8 cellular contexts compared by ENCODE assay signal in the genomic region with DNA sequence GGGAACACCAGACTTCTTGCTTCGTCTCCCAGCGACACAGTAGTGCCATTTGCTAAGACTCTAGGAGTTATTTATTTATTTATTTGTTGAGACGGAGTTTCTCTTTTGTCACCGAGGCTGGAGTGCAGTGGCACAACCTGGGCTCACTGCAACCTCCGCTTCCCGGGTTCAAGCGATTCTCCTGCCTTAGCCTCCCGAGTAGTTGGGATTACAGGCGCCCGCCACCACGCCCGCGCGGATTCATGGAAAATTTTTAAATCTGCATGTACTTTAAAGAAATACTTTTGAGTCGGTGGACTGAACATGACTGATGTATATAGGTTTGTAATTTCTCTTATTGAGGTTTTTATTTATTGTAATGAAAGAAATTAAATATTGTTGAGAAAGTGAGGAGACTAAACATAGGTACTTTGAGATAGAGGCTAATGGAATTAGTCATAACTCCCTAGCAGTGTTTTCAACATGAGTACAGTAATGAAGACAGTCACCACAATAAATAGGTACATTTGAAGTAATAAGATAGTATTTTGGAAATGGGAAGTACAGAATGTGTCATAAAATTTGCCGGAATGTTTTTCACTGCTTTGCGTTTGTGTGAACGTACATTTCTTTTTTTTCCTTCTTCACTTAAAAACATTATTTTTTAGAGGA. TPM values are rescaled to one million over a fixed set of nuclear protein-coding genes. Genes with fewer than 3 reads are reported as not detected.
A peak's percentile ranks its signal among the peaks of the same experiment; 100 is the strongest.
DNase-seq lines count a peak whose midpoint lies in the region; ATAC-seq and TF ChIP-seq lines count a peak whose summit lies in the region.

No MANE protein-coding gene starts in this region.

- no peaks in the 10 kb centered on the region for H3K9me3 Mint-ChIP-seq in central memory CD8-positive, alpha-beta T cell

- H3K27me3 Mint-ChIP-seq in central memory CD8-positive, alpha-beta T cell: no peaks in the 10 kb centered on the region

- H3K36me3 ChIP-seq in BE2C (no peaks in the 10 kb centered on the region), HUES64 (ENCODE audit: insufficient read depth, low read length) (0 out of 2 replicates have a peak, but pooled peaks cover 5% of the 10 kb centered on the region), muscle layer of colon (ENCODE audit: insufficient read depth, low read length) (no peaks in the 10 kb centered on the region)

- H3K27me3 ChIP-seq in BE2C (no peaks in the 10 kb centered on the region), HUES64 (ENCODE audit: insufficient read depth, low read length) (peaks cover 18% of the 10 kb centered on the region), muscle layer of colon (ENCODE audit: control insufficient read depth in 1 of 2, insufficient read depth in 2 of 2, low read length in 2 of 2) (no peaks in the 10 kb centered on the region)

- H3K27ac Mint-ChIP-seq in central memory CD8-positive, alpha-beta T cell (ENCODE audit: low read depth): peak overlapping the region; percentile 88

- WGBS in HUES64: 53% methylated on average over 15 of the region's 18 CpGs

- no peak for TF ChIP-seq CTCF in BE2C (IDR thresholded peaks at IDR 0.05; ENCODE audit: low read depth, low read length)

- H3K4me1 ChIP-seq in BE2C (no peaks in the 10 kb centered on the region), HUES64 (ENCODE audit: insufficient read depth, low read length) (peaks cover 5% of the 10 kb centered on the region; the same call in 1 of the 2 replicates), muscle layer of colon (ENCODE audit: insufficient read depth, low read length) (peaks cover 16% of the 10 kb centered on the region)

- H3K9ac ChIP-seq in HUES64 (ENCODE audit: low read depth, low read length) (peak overlapping the region; percentile 94), muscle layer of colon (ENCODE audit: low read length) (peak overlapping the region; percentile 99)

- ATAC-seq in central memory CD8-positive, alpha-beta T cell (replicated peaks; ENCODE audit: extremely low read depth, poor library complexity, severe bottlenecking): no peak
- ATAC-seq in HG02840 (IDR thresholded peaks at IDR 0.05; ENCODE audit: low FRiP score, unreplicated experiment): no peak

- H3K36me3 Mint-ChIP-seq in central memory CD8-positive, alpha-beta T cell (ENCODE audit: insufficient read depth): peaks cover 6% of the 10 kb centered on the region

- H3K9me3 ChIP-seq in BE2C (no peaks in the 10 kb centered on the region), HUES64 (ENCODE audit: insufficient read depth, low read depth, low read length) (no peaks in the 10 kb centered on the region), muscle layer of colon (ENCODE audit: low read length) (no peaks in the 10 kb centered on the region)

- H3K27ac ChIP-seq in HUES64 (ENCODE audit: low read depth, low read length) (no peak overlapping the region), muscle layer of colon (ENCODE audit: low read depth, low read length) (peak overlapping the region; percentile 91)

- peaks cover 36% of the 10 kb centered on the region for H3K4me1 Mint-ChIP-seq in central memory CD8-positive, alpha-beta T cell

- peak overlapping the region; percentile 95 for H3K4me3 Mint-ChIP-seq in central memory CD8-positive, alpha-beta T cell

- H3K4me3 ChIP-seq in BE2C (ENCODE audit: low read depth, low read length) (peak overlapping the region; percentile 86), HUES64 (ENCODE audit: low read length) (peak overlapping the region; percentile 100), muscle layer of colon (ENCODE audit: low read depth in 1 of 2, low read length in 2 of 2) (peak overlapping the region; percentile 82 to 98)

- no peak for DNase-seq in BE2C
- no peak for DNase-seq in central memory CD8-positive, alpha-beta T cell (ENCODE audit: low spot score in 2 of 2)
- DNase-seq in NCI-H187 treated with DMSO at 0.1 percent for 48 hours (lab: John Stamatoyannopoulos, UW): no peak
- no peak for DNase-seq in glomerular visceral epithelial cell (ENCODE audit: extremely low spot score)
- no peak for DNase-seq in AG08396 (ENCODE audit: low spot score)

RNA-seq across cellular contexts. Expression of gene MTX2, which starts 1.0 kb away (rescaled TPM):
- 50.5 TPM for polyA plus RNA-seq in BE2C (2012; ENCODE audit: insufficient read depth, insufficient read length, low read depth)
- 42.1 TPM for polyA plus RNA-seq in HUES64 (2013, experiment 1 of 2)
- 51.6 TPM for polyA plus RNA-seq in HUES64 (2013, experiment 2 of 2)
